In the genomic region with DNA sequence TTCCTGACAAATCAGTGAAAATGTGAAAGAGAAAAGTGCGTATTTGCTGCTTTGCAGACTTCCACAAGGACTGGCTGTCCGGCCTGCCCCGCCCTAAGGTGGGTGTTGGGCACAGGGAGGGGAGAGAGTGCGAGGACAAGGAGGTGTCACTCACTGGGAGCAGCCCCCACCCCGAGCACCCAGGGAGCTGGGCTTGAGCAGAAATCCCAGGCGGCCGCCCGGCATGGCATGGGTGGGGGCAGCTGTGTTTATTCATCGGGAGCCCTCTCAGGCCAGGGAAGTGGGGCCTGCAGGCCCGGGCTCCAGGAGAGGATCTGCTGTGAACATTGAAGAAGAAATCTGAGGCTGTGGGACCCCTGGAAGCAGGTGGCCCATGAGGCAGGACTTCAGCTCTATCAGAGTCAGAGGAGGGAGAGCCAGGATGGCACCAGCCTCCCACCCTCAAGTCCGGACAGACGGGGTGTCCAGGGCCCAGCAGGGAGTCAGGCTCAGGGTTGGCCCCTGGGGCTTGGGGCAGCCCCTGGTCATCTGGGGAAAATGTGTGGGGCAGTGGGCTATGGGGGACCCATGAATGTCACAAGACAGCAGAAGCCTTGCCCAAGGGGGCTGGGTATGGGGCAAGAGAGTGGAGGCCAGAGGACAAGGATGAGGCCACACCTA, we compare ENCODE assay signal across 15 cellular contexts.
"Had no signal": no experiment of that assay in that cellular context is flagged by ENCODE, and none has a peak within 500 bp of the region (broad histone marks: within the 10 kb centered on the region; RNA-seq: fewer than 3 reads in every experiment).

No MANE protein-coding gene starts in this region.

- H3K27ac Mint-ChIP-seq: activated CD4-positive, alpha-beta T cell treated with anti-CD3 and anti-CD28 coated beads, Interleukin-2, amount 10 ng/mL, durations not matched to agents 7 days and 5 days; activated T-cell treated with anti-CD3 and anti-CD28 coated beads, Interleukin-2, amount 50 U/mL, for 24 hours; memory B cell; nephron had no signal

- H3K9me3 Mint-ChIP-seq: activated CD4-positive, alpha-beta T cell treated with anti-CD3 and anti-CD28 coated beads, Interleukin-2, amount 10 ng/mL, durations not matched to agents 7 days and 5 days had no signal

- H3K4me3 ChIP-seq: cardiac muscle cell, left lung, prostate gland, SJSA1, transverse colon had no signal

- H3K4me3 Mint-ChIP-seq: activated CD4-positive, alpha-beta T cell treated with anti-CD3 and anti-CD28 coated beads, Interleukin-2, amount 10 ng/mL, durations not matched to agents 7 days and 5 days; activated T-cell treated with anti-CD3 and anti-CD28 coated beads, Interleukin-2, amount 50 U/mL, for 24 hours; memory B cell; nephron had no signal

- H3K27me3 Mint-ChIP-seq: activated CD4-positive, alpha-beta T cell treated with anti-CD3 and anti-CD28 coated beads, Interleukin-2, amount 10 ng/mL, durations not matched to agents 7 days and 5 days had no signal

- DNase-seq: activated CD4-positive, alpha-beta T cell treated with anti-CD3 and anti-CD28 coated beads, Interleukin-2, amount 10 ng/mL, durations not matched to agents 7 days and 5 days; activated CD4-positive, CD25-positive, alpha-beta regulatory T cell; activated effector memory CD4-positive, alpha-beta T cell treated with Interleukin-2 at 50 U/mL for 16 hours; activated naive CD4-positive, alpha-beta T cell treated with anti-CD3 and anti-CD28 coated beads, Interleukin-2, amount 50 U/mL, for 16 hours; activated T-cell treated with anti-CD3 and anti-CD28 coated beads, Interleukin-2, amount 50 U/mL, for 24 hours; kidney; transverse colon had no signal

- H3K4me1 Mint-ChIP-seq: activated CD4-positive, alpha-beta T cell treated with anti-CD3 and anti-CD28 coated beads, Interleukin-2, amount 10 ng/mL, durations not matched to agents 7 days and 5 days; memory B cell; nephron had no signal

- H3K36me3 ChIP-seq: cardiac muscle cell, left lung, prostate gland, SJSA1, transverse colon had no signal

- ATAC-seq: esophagus mucosa, left lung, right cardiac atrium had no signal

- H3K27ac ChIP-seq: cardiac muscle cell, left lung, prostate gland, SJSA1, transverse colon had no signal

- H3K9me3 ChIP-seq: prostate gland, transverse colon had no signal

- H3K4me1 ChIP-seq: left lung, prostate gland, SJSA1, transverse colon had no signal

- H3K27me3 ChIP-seq: cardiac muscle cell, SJSA1, transverse colon had no signal

- H3K36me3 Mint-ChIP-seq: memory B cell had no signal
